Comparison of ENCODE assay signal across 8 cellular contexts in the genomic region with DNA sequence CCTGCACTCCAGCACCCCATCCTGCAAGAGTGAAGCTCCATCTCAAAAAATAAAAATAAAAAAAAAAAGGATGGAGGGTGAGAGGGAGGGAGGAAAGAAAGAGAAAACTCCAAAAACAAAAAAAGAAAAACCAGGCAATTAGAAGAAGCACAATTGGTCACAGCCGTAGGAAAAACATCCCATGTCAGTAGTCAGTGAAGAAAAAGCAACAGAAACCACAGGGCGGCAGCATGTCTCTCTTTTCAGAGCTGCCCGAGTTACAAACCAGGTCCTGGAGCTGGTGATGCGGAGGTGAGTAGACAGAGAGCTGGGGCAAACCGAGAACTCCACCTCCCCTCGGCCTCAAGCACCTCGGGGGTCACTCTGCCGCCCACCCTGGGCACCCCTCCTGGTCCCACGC. TPM values are rescaled to one million over a fixed set of nuclear protein-coding genes. Genes with fewer than 3 reads are reported as not detected.
DNase-seq lines count a peak whose midpoint lies in the region; FAIRE-seq and TF ChIP-seq lines count a peak whose summit lies in the region.
"Not testable (repeated sequence)": the region's sequence is repeated elsewhere in the genome, so short reads cannot be mapped to it uniquely, and the experiment has no call there.

No MANE protein-coding gene starts in this region.

- peaks cover 39% of the 10 kb centered on the region for H3K4me1 ChIP-seq in mesenchymal stem cell (ENCODE audit: control insufficient read depth, insufficient read depth, low read depth, low read length)
- peaks cover 45% of the 10 kb centered on the region for H3K4me1 ChIP-seq in skeletal muscle satellite cell (ENCODE audit: control insufficient read depth, insufficient read depth, low read length)

- H2AFZ ChIP-seq in mesenchymal stem cell (ENCODE audit: low read depth, low read length), result not testable (repeated sequence)

- H3K4ac ChIP-seq in mesenchymal stem cell (ENCODE audit: low read depth in 1 of 2, low read length in 2 of 2), result not testable (repeated sequence)

- not testable (repeated sequence) for H3K27ac ChIP-seq in mesenchymal stem cell (ENCODE audit: low read length, poor library complexity, severe bottlenecking)

- H4K91ac ChIP-seq in mesenchymal stem cell (ENCODE audit: low read length), result peak overlapping the region; percentile 18

- H3K9me3 ChIP-seq in mesenchymal stem cell (ENCODE audit: control insufficient read depth, low read length); skeletal muscle satellite cell (replicated peaks; ENCODE audit: low read length): not testable (repeated sequence)

- WGBS in mesenchymal stem cell, result 68% methylated on average over 8 of the region's 9 CpGs

- peak overlapping the region in 1 of 2 experiments; percentile 24 for H3K18ac ChIP-seq in mesenchymal stem cell (ENCODE audit: low read depth in 1 of 2, low read length in 2 of 2)

- TF ChIP-seq CTCF in GM12864 (IDR thresholded peaks at IDR 0.05; ENCODE audit: low read depth, low read length, missing control alignments) (peak; percentile 54), astrocyte of the spinal cord (IDR thresholded peaks at IDR 0.05; ENCODE audit: low read depth, low read length) (peak; percentile 55)

- H2BK15ac ChIP-seq in mesenchymal stem cell (ENCODE audit: low read depth, poor library complexity, severe bottlenecking), result not testable (repeated sequence)

- H3K14ac ChIP-seq in mesenchymal stem cell (ENCODE audit: low read length in 2 of 2), result not testable (repeated sequence)

- H3K79me1 ChIP-seq in mesenchymal stem cell (replicated peaks; ENCODE audit: low read length, poor library complexity, severe bottlenecking), result not testable (repeated sequence)

- not testable (repeated sequence) for H3K23ac ChIP-seq in mesenchymal stem cell (ENCODE audit: low read length in 2 of 2)

- peaks cover 0 to 18% of the 10 kb centered on the region in 2 experiments for H3K36me3 ChIP-seq in mesenchymal stem cell (ENCODE audit: control insufficient read depth in 1 of 2, insufficient read depth in 2 of 2, low read depth in 1 of 2, low read length in 2 of 2)
- H3K36me3 ChIP-seq in skeletal muscle satellite cell (ENCODE audit: insufficient read depth, low read length), result not testable (repeated sequence)

- not testable (repeated sequence) for H4K8ac ChIP-seq in mesenchymal stem cell (ENCODE audit: low read length)

- H2AK5ac ChIP-seq in mesenchymal stem cell (ENCODE audit: low read length, severe bottlenecking), result not testable (repeated sequence)

- H2BK120ac ChIP-seq in mesenchymal stem cell (ENCODE audit: low read depth, low read length), result not testable (repeated sequence)

- H2BK12ac ChIP-seq in mesenchymal stem cell (ENCODE audit: low read length in 2 of 2), result not testable (repeated sequence)

- H3K4me3 ChIP-seq in GM12864 (ENCODE audit: low read depth, low read length); astrocyte of the spinal cord (ENCODE audit: low read depth, low read length); mesenchymal stem cell (ENCODE audit: insufficient read depth in 1 of 2, low read depth in 1 of 2, low read length in 2 of 2); skeletal muscle satellite cell (ENCODE audit: low read length): not testable (repeated sequence)

- H3K9ac ChIP-seq in mesenchymal stem cell (ENCODE audit: low read length); skeletal muscle satellite cell (ENCODE audit: low read depth, low read length): not testable (repeated sequence)

- H2BK5ac ChIP-seq in mesenchymal stem cell (ENCODE audit: low read depth, low read length, poor library complexity, severe bottlenecking), result not testable (repeated sequence)

- in situ Hi-C loops in astrocyte of the spinal cord (cut with HindIII; ENCODE audit: low sequenced_read_pairs), result not testable (repeated sequence)

- not testable (repeated sequence) for DNase-seq in GM12864 (ENCODE audit: low read depth)
- DNase-seq in NCI-H1694 (lab: John Stamatoyannopoulos, UW) (peak; percentile 58), astrocyte of the spinal cord (ENCODE audit: low read depth, low spot score) (peak; percentile 60), fibroblast of the conjunctiva (ENCODE audit: low read depth) (peak; percentile 49), mesenchymal stem cell (peak; percentile 64)

- not testable (repeated sequence) for H3K4me2 ChIP-seq in mesenchymal stem cell (ENCODE audit: low read length, poor library complexity, severe bottlenecking)
- H3K4me2 ChIP-seq in skeletal muscle satellite cell (ENCODE audit: low read length), result peak overlapping the region; percentile 63

- FAIRE-seq in A204.1 (lab: Jason Lieb, UNC) (peak; percentile 72), TTC549 (lab: Jason Lieb, UNC) (peak; percentile 28)

- H3K27me3 ChIP-seq in mesenchymal stem cell (ENCODE audit: control insufficient read depth in 1 of 2, insufficient read depth in 1 of 2, low read length in 2 of 2); skeletal muscle satellite cell (ENCODE audit: control insufficient read depth, insufficient read depth, low read length): not testable (repeated sequence)

RNA-seq across cellular contexts. Expression of a gene that starts 14.4 kb away (rescaled TPM):
- 32.8 TPM for polyA plus RNA-seq in mesenchymal stem cell (2013, experiment 1 of 2)
- polyA plus RNA-seq in mesenchymal stem cell (2013, experiment 2 of 2), result 28.4 TPM
- total RNA-seq in skeletal muscle satellite cell (2012; rRNA removed), result 90.8 and 110 TPM in 2 replicates

RNA-seq across cellular contexts. Expression of a gene that starts 27.1 kb away (rescaled TPM):
- polyA plus RNA-seq in mesenchymal stem cell (2013, experiment 1 of 2), result 4.7 TPM
- 4.4 TPM for polyA plus RNA-seq in mesenchymal stem cell (2013, experiment 2 of 2)
- total RNA-seq in skeletal muscle satellite cell (2012; rRNA removed), result 0.66 TPM in 1 of 2 replicates, not detected in the other

RNA-seq across cellular contexts. Expression of a gene that starts 34.3 kb away (rescaled TPM):
- 107 TPM for polyA plus RNA-seq in mesenchymal stem cell (2013, experiment 1 of 2)
- polyA plus RNA-seq in mesenchymal stem cell (2013, experiment 2 of 2), result 101 TPM
- total RNA-seq in skeletal muscle satellite cell (2012; rRNA removed), result 55.3 and 64.7 TPM in 2 replicates
